22 cellular contexts compared by ENCODE assay signal in the genomic region with DNA sequence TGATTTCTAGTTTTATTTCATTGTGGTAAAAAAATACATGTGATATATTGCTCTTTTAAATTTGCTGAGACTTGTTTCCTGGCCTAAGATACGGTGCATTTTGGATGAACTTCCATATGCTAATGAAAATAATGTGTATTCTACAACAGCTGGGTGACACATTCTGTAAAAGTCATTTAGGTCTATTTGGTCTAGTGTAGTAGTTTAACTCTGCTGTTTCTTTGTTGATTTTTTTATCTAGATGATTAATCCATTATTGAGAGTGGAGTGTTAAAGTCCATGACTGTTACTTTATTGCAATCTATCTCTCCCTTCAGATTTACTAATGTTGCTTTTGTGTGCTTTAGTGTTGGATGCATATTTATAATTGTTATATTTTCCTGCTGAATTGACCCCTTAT.
DNase-seq lines count a peak whose midpoint lies in the region; ATAC-seq and TF ChIP-seq lines count a peak whose summit lies in the region.
"Had no signal": no experiment of that assay in that cellular context is flagged by ENCODE, and none has a peak within 500 bp of the region (broad histone marks: within the 10 kb centered on the region; RNA-seq: fewer than 3 reads in every experiment).

No MANE protein-coding gene starts in this region.

- H3K27ac ChIP-seq in BLaER1 = peak overlapping the region; percentile 94
- no peak overlapping the region for H3K27ac ChIP-seq in GM23338 (ENCODE audit: low read depth)
- H3K27ac ChIP-seq in esophagus squamous epithelium = no peak overlapping the region
- H3K27ac ChIP-seq: ovary, upper lobe of right lung had no signal

- H2AFZ ChIP-seq in GM23338 = no peak overlapping the region

- peaks cover 24% of the 10 kb centered on the region for H3K9me3 ChIP-seq in BLaER1
- H3K9me3 ChIP-seq in esophagus squamous epithelium = no peaks in the 10 kb centered on the region
- H3K9me3 ChIP-seq: ovary, upper lobe of right lung had no signal

- H3K4me3 Mint-ChIP-seq in GM23338 = no peak overlapping the region
- no peak overlapping the region for H3K4me3 Mint-ChIP-seq in WTC11
- peak overlapping the region; percentile 67 to 95 (median 87) for H3K4me3 Mint-ChIP-seq in naive B cell
- H3K4me3 Mint-ChIP-seq: nephron had no signal

- H3K9ac ChIP-seq in BLaER1 = peak overlapping the region; percentile 11; the same call in 1 of the 2 replicates

- intact Hi-C loops in esophagus squamous epithelium (cut with DNase I) = no loop called here

- WGBS in esophagus squamous epithelium, 2 donors = 13 to 42% methylated on average over 1 of the region's 1 CpG

- H3K9me2 ChIP-seq in GM23338 (ENCODE audit: insufficient read depth) = peaks cover 6% of the 10 kb centered on the region; the same call in 1 of the 2 replicates

- TF ChIP-seq CTCF in GM23338 (conservative IDR thresholded peaks at IDR 0.05; ENCODE audit: low read depth in 2 of 2) (no peak), WTC11 (IDR thresholded peaks at IDR 0.05) (no peak), esophagus squamous epithelium (IDR thresholded peaks at IDR 0.05) (no peak)

- H3K27ac Mint-ChIP-seq in GM23338 (0 out of 2 replicates have a peak overlapping the region, but pooled peaks have one; percentile 25), WTC11 (peak overlapping the region; percentile 7; the same call in 1 of the 2 replicates), naive B cell (peak overlapping the region; percentile 85 to 97 (median 94))
- H3K27ac Mint-ChIP-seq: activated T-helper 2 cell treated with anti-CD3 and anti-CD28 coated beads, Interferon-gamma antibody, Interleukin-2, Interleukin-4, amounts not matched to agents 10 μg/mL and 5 μg/mL and 100 μg/mL, durations not matched to agents 14 hours and 24 hours and 36 hours had no signal

- H3K79me2 ChIP-seq in GM23338 (replicated peaks; ENCODE audit: insufficient read depth) = no peaks in the 10 kb centered on the region

- no peaks in the 10 kb centered on the region for H3F3A ChIP-seq in GM23338 (replicated peaks; ENCODE audit: low read depth)

- H3K36me3 Mint-ChIP-seq in GM23338 (ENCODE audit: low read depth) (no peaks in the 10 kb centered on the region), WTC11 (no peaks in the 10 kb centered on the region), naive B cell (peaks cover 0 to 3% of the 10 kb centered on the region in 2 donors)

- peaks cover 7% of the 10 kb centered on the region; the same call in 1 of the 3 replicates for H3K9me3 Mint-ChIP-seq in GM23338
- H3K9me3 Mint-ChIP-seq in WTC11 = peaks cover 14% of the 10 kb centered on the region
- peaks cover 0 to 7% (median 4%) of the 10 kb centered on the region in 7 donors for H3K9me3 Mint-ChIP-seq in naive B cell
- H3K9me3 Mint-ChIP-seq: activated T-helper 2 cell treated with anti-CD3 and anti-CD28 coated beads, Interferon-gamma antibody, Interleukin-2, Interleukin-4, amounts not matched to agents 10 μg/mL and 5 μg/mL and 100 μg/mL, durations not matched to agents 14 hours and 24 hours and 36 hours had no signal

- CTCF ChIA-PET in WTC11 (lab: Charles Lee) = no interaction called here

- H3K4me1 ChIP-seq in BLaER1 (peaks cover 62% of the 10 kb centered on the region), GM23338 (ENCODE audit: insufficient read depth) (peaks cover 27% of the 10 kb centered on the region), esophagus squamous epithelium (no peaks in the 10 kb centered on the region)
- H3K4me1 ChIP-seq: upper lobe of right lung had no signal

- H3K27me3 Mint-ChIP-seq in GM23338 (ENCODE audit: insufficient read depth, low read depth, poor library complexity) (no peaks in the 10 kb centered on the region), WTC11 (ENCODE audit: low read depth) (no peaks in the 10 kb centered on the region), naive B cell (no peaks in the 10 kb centered on the region)
- H3K27me3 Mint-ChIP-seq: activated naive CD8-positive, alpha-beta T cell treated with anti-CD3 and anti-CD28 coated beads, Interleukin-2, amount 10 ng/mL, durations not matched to agents 7 days and 5 days had no signal

- no peak for TF ChIP-seq POLR2A in esophagus squamous epithelium (IDR thresholded peaks at IDR 0.05)

- POLR2A ChIA-PET in WTC11 (lab: Charles Lee) = no interaction called here

- no peaks in the 10 kb centered on the region for H4K20me1 ChIP-seq in BLaER1
- H4K20me1 ChIP-seq in GM23338 (replicated peaks; ENCODE audit: insufficient read depth) = no peaks in the 10 kb centered on the region

- peak overlapping the region; percentile 47 for H3K4me3 ChIP-seq in BLaER1
- no peak overlapping the region for H3K4me3 ChIP-seq in GM23338
- H3K4me3 ChIP-seq in esophagus squamous epithelium = no peak overlapping the region
- H3K4me3 ChIP-seq: ovary, smooth muscle cell, upper lobe of right lung had no signal

- H3K36me3 ChIP-seq in BLaER1 (peaks cover 8% of the 10 kb centered on the region; the same call in 1 of the 2 replicates), GM23338 (ENCODE audit: insufficient read depth) (no peaks in the 10 kb centered on the region), esophagus squamous epithelium (no peaks in the 10 kb centered on the region)
- H3K36me3 ChIP-seq: ovary, upper lobe of right lung had no signal

- no peaks in the 10 kb centered on the region for H3K27me3 ChIP-seq in BLaER1
- no peaks in the 10 kb centered on the region for H3K27me3 ChIP-seq in GM23338 (ENCODE audit: insufficient read depth)
- no peaks in the 10 kb centered on the region for H3K27me3 ChIP-seq in esophagus squamous epithelium
- H3K27me3 ChIP-seq: ovary, upper lobe of right lung had no signal

- H3K4me2 ChIP-seq in BLaER1 = peak overlapping the region; percentile 88
- H3K4me2 ChIP-seq in GM23338 = peak overlapping the region; percentile 70; the same call in 1 of the 2 replicates
- H3K4me2 ChIP-seq: smooth muscle cell had no signal

- DNase-seq in GM23338 (ENCODE audit: low spot score) (no peak), WTC11 (ENCODE audit: low spot score) (no peak), naive B cell (no peak), anterior cingulate cortex (lab: John Stamatoyannopoulos, UW) (no peak), esophagus squamous epithelium (lab: John Stamatoyannopoulos, UW) (no peak), germinal center (ENCODE audit: low spot score) (no peak)
- DNase-seq: activated naive CD8-positive, alpha-beta T cell treated with anti-CD3 and anti-CD28 coated beads, Interleukin-2, amount 10 ng/mL, durations not matched to agents 7 days and 5 days; dermis blood vessel endothelial cell; DND-41; Karpas-422; kidney; NCI-H146; NCI-H2107; ovary; retina; stimulated activated CD4-positive, alpha-beta T cell treated with anti-CD3 and anti-CD28 coated beads, Interleukin-2, amount 100 ng/mL, for 24 hours; upper lobe of right lung had no signal

- ATAC-seq in GM23338 (no peak), WTC11 (no peak), naive B cell (ENCODE audit: low read depth in 2 of 2) (no peak)
- ATAC-seq: SK-N-SH treated with all-trans-retinoic acid at 6 μM for 48 hours, upper lobe of right lung had no signal

- H3K4me1 Mint-ChIP-seq in GM23338 (peaks cover 28% of the 10 kb centered on the region), WTC11 (peaks cover 38% of the 10 kb centered on the region), naive B cell (peaks cover 72 to 88% (median 83%) of the 10 kb centered on the region in 3 donors)

TF ChIP-seq in GM23338, 12 proteins besides CTCF, POLR2A, EP300 and RAD21 (continues in another document):
- no peak for TF ChIP-seq POLR2AphosphoS5 (IDR thresholded peaks at IDR 0.05; ENCODE audit: low read depth)

TF ChIP-seq in WTC11, 78 proteins besides CTCF, POLR2A, EP300 and RAD21 (continues in another document):
- TF ChIP-seq FOXP1 (CRISPR knock-in tag; IDR thresholded peaks at IDR 0.05; ENCODE audit: borderline replicate concordance) (no peak), PRRX2 (CRISPR knock-in tag; IDR thresholded peaks at IDR 0.05) (no peak), ZNF532 (CRISPR knock-in tag; IDR thresholded peaks at IDR 0.05; ENCODE audit: borderline replicate concordance) (no peak), NR3C1 (CRISPR knock-in tag; conservative IDR thresholded peaks at IDR 0.05; ENCODE audit: low read depth) (no peak), JAZF1 (CRISPR knock-in tag; IDR thresholded peaks at IDR 0.05) (no peak), GRHL2 (CRISPR knock-in tag; IDR thresholded peaks at IDR 0.05; ENCODE audit: insufficient replicate concordance, severe bottlenecking) (no peak)

Comparison
In these comparisons a context has a peak if more than half of its experiments do, and no peak if none do; other contexts are left out.
1. H3K27ac Mint-ChIP-seq: peak in every context shown above with its lines; median percentile 94 in naive B cell; 25 in GM23338; 7 in WTC11.
2. H3K4me3 Mint-ChIP-seq: peak in naive B cell (8 of 8); none in GM23338 (single experiment) and WTC11 (single experiment).